8 cellular contexts compared by ENCODE assay signal in the genomic region with DNA sequence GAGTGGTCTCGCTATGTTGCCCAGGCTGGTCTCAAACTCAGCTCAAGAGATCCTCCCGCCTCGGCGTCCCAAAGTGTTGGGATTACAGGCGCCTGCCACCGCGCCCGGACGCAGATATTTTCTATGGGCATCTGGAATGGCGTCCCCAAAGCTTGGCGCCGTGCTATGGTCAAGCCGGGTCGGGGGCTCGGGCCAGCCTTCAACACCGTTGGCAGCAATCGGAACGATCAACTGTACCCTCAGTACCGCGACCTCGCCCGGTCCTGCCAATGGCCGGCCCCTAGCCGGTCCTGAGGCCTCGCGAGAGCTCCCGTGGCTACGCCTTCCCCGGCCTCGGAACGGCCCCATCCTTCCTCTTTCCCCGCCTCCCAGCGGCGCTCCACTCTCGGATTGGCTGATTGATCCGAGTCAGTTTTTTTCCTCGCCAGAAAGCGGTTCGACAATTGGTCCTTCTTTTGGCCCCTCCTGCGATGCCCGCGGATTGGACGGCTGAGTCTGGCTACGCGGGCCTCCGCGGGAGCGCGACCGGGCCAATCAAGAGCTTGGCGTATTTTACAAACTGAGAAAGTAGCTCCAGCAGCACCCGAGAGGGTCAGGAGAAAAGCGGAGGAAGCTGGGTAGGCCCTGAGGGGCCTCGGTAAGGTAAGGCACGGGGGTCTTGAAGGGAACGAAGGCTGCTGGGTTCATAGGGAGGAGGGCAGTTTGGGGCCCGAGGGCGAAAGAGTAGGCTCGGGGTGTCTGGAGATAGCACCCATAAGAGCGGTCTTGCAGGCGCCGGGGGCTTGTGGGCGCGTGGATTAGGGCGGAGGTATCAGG. TPM values are rescaled to one million over a fixed set of nuclear protein-coding genes. Genes with fewer than 3 reads are reported as not detected.
DNase-seq lines count a peak whose midpoint lies in the region; ATAC-seq, FAIRE-seq and TF ChIP-seq lines count a peak whose summit lies in the region.

Gene TROAP (plus strand): TSS at position 548 of the 816 bp plus-strand sequence. CDS start 354 bp downstream, outside the sequence.

- peak within 1 kb of the TSS; percentile 77 to 86 for H3K27ac Mint-ChIP-seq in natural killer cell

- intact Hi-C loops in natural killer cell (cut with micrococcal nuclease): loop anchor here (2.0 kb wide), 1 partner anchor 14 kb away; the partner anchor contains the start of gene C1QL4

- H3K27ac ChIP-seq in RWPE1: peak within 1 kb of the TSS; percentile 78

- H3K4me3 Mint-ChIP-seq in natural killer cell: peak within 1 kb of the TSS; percentile 89

- no peaks in the 10 kb centered on the region for H3K9me3 Mint-ChIP-seq in natural killer cell

- POLR2A ChIA-PET in RWPE1 (lab: Yijun Ruan, JAX; ENCODE audit: low non-redundant PET): interaction anchor here (0.6 kb wide), 3 partner anchors 17 to 146 kb away, joined by 4 to 6 read pairs (median 5); no protein-coding TSS in a partner anchor

- peak; percentile 96 to 99 (median 97) for ATAC-seq in natural killer cell

- TF ChIP-seq CTCF in RWPE1 (conservative IDR thresholded peaks at IDR 0.05; ENCODE audit: low read depth) (no peak), natural killer cell (IDR thresholded peaks at IDR 0.05) (no peak)

- CTCF ChIA-PET in RWPE1 (lab: Yijun Ruan, JAX): interaction anchor here (0.6 to 2.0 kb wide), 5 partner anchors 9 to 878 kb away, joined by 3 to 15 read pairs (median 4); no protein-coding TSS in a partner anchor

- peaks cover 0 to 5% of the 10 kb centered on the region in 2 donors for H3K27me3 Mint-ChIP-seq in natural killer cell (ENCODE audit: low read depth in 2 of 2)

- peaks cover 11 to 18% of the 10 kb centered on the region in 2 donors for H3K4me1 Mint-ChIP-seq in natural killer cell

- FAIRE-seq in H54 (lab: Jason Lieb, UNC): peak; percentile 94

- H3K36me3 Mint-ChIP-seq in natural killer cell: no peaks in the 10 kb centered on the region

- peak; percentile 87 for TF ChIP-seq POLR2A in H54 (IDR thresholded peaks at IDR 0.05; ENCODE audit: low read depth, low read length)

- DNase-seq in ELF-1 (ENCODE audit: low read depth, low spot score) (peak; percentile 99), H54 (ENCODE audit: insufficient read length, low spot score) (peak; percentile 98), LoVo (ENCODE audit: low spot score) (peak; percentile 100), RWPE1 (ENCODE audit: low spot score) (peak; percentile 100), fibroblast of peridontal ligament (ENCODE audit: extremely low read depth) (peak; percentile 98), natural killer cell (peak; percentile 94)
- peak; percentile 90 to 93 for DNase-seq in activated T-helper 1 cell treated with anti-CD3 and anti-CD28 coated beads, Interleukin-2, amount 50 U/mL, for 16 hours (ENCODE audit: low read depth in 1 of 2, low spot score in 1 of 2)
- DNase-seq in stimulated activated naive CD4-positive, alpha-beta T cell (lab: John Stamatoyannopoulos, UW): peak; percentile 88 to 98 (median 96)

RNA-seq across cellular contexts. Expression of gene TROAP, which starts in this region (rescaled TPM):
- 1 to 10 TPM in 2 of 3 donors, under 1 TPM in 1; 0.58 to 3.0 (median 2.2) TPM for total RNA-seq in natural killer cell

Comparison
In these comparisons a context has a peak if more than half of its experiments do, and no peak if none do; other contexts are left out.
1. Peak in every context shown above with its lines: DNase-seq, ATAC-seq and H3K27ac ChIP-seq.